13 cellular contexts compared by ENCODE assay signal in genomic region chr19:1181606-1182005, GRCh38. TPM values are rescaled to one million over a fixed set of nuclear protein-coding genes. Genes with fewer than 3 reads are reported as not detected.
DNase-seq lines count a peak whose midpoint lies in the region; ATAC-seq lines count a peak whose summit lies in the region.
"Had no signal": no experiment of that assay in that cellular context is flagged by ENCODE, and none has a peak within 500 bp of the region (broad histone marks: within the 10 kb centered on the region; RNA-seq: fewer than 3 reads in every experiment).

No MANE protein-coding gene starts in this region.

- no peak overlapping the region for H3K14ac ChIP-seq in neuronal stem cell (ENCODE audit: low read length)

- peak overlapping the region; percentile 73 for H4K91ac ChIP-seq in neuronal stem cell (ENCODE audit: low read depth, low read length, poor library complexity)

- no peaks in the 10 kb centered on the region for H4K20me1 ChIP-seq in BLaER1 treated with 17β-estradiol and CSF1 and Interleukin-3, amounts not matched to agents 10 nM and 100 nM

- H2BK15ac ChIP-seq in neuronal stem cell (ENCODE audit: low read length) = peak overlapping the region; percentile 88

- no peak overlapping the region for H2AFZ ChIP-seq in neuronal stem cell (ENCODE audit: low read length)

- peak overlapping the region; percentile 33 for H2AK5ac ChIP-seq in neuronal stem cell (ENCODE audit: low read depth, low read length)

- peak overlapping the region; percentile 43 for H2BK5ac ChIP-seq in neuronal stem cell (ENCODE audit: low read length)

- H3K79me1 ChIP-seq in neuronal stem cell (ENCODE audit: low read depth, low read length) = peaks cover 2% of the 10 kb centered on the region

- peak overlapping the region in 1 of 10 experiments; percentile 16; a peak in 2 of 20 replicates for H3K4me3 ChIP-seq in BLaER1 treated with 17β-estradiol and CSF1 and Interleukin-3, amounts not matched to agents 10 nM and 100 nM
- peak overlapping the region in 1 of 2 donors; percentile 17 for H3K4me3 ChIP-seq in esophagus (ENCODE audit: low read depth in 1 of 2, low read length in 2 of 2)
- H3K4me3 ChIP-seq in neuronal stem cell (ENCODE audit: low read length in 2 of 2) = no peak overlapping the region

- ATAC-seq in GM19463 (IDR thresholded peaks at IDR 0.05; ENCODE audit: unreplicated experiment) (no peak), HG02981 (IDR thresholded peaks at IDR 0.05; ENCODE audit: unreplicated experiment) (no peak)
- ATAC-seq: activated naive CD8-positive, alpha-beta T cell treated with anti-CD3 and anti-CD28 coated beads, Interleukin-2, amount 50 U/mL, for 24 hours; Right ventricle myocardium inferior had no signal

- H2BK12ac ChIP-seq in neuronal stem cell (ENCODE audit: low read length) = peak overlapping the region; percentile 8

- H3K9ac ChIP-seq in BLaER1 treated with 17β-estradiol and CSF1 and Interleukin-3, amounts not matched to agents 10 nM and 100 nM = peak overlapping the region in 9 of 11 experiments; percentile 4 to 74 (median 70); a peak in 12 of 22 replicates
- no peak overlapping the region for H3K9ac ChIP-seq in neuronal stem cell (ENCODE audit: low read depth, low read length, poor library complexity)

- H3K36me3 ChIP-seq in BLaER1 treated with 17β-estradiol and CSF1 and Interleukin-3, amounts not matched to agents 10 nM and 100 nM = no peaks in the 10 kb centered on the region
- H3K36me3 ChIP-seq in esophagus (ENCODE audit: control insufficient read depth in 2 of 2, insufficient read depth in 2 of 2, low read length in 1 of 2) (no peaks in the 10 kb centered on the region), neuronal stem cell (replicated peaks in 1 of 2; ENCODE audit: control insufficient read depth in 2 of 2, insufficient read depth in 2 of 2, low read length in 2 of 2) (no peaks in the 10 kb centered on the region)

- WGBS in esophagus, 2 donors = 47 to 51% methylated on average over 11 of the region's 11 CpGs
- no CpG with 5 or more reads among the region's 11 CpGs for WGBS in neuronal stem cell (ENCODE audit: extremely low coverage in 2 of 2, insufficient read length in 2 of 2, insufficient replicate concordance in 1 of 2), 2 donors

- H3K18ac ChIP-seq in neuronal stem cell (ENCODE audit: low read length) = peak overlapping the region; percentile 79

- H3K4ac ChIP-seq in neuronal stem cell (ENCODE audit: low read length) = no peak overlapping the region

- no peaks in the 10 kb centered on the region for H3K27me3 ChIP-seq in BLaER1 treated with 17β-estradiol and CSF1 and Interleukin-3, amounts not matched to agents 10 nM and 100 nM
- H3K27me3 ChIP-seq in esophagus (ENCODE audit: control insufficient read depth in 1 of 2, insufficient read depth in 2 of 2, low read length in 2 of 2) (no peaks in the 10 kb centered on the region), neuronal stem cell (ENCODE audit: control insufficient read depth in 3 of 3, insufficient read depth in 3 of 3, low read depth in 1 of 3, low read length in 3 of 3) (no peaks in the 10 kb centered on the region)

- H3K23ac ChIP-seq in neuronal stem cell (ENCODE audit: low read depth, low read length, poor library complexity) = no peak overlapping the region

- no peak overlapping the region for H4K8ac ChIP-seq in neuronal stem cell (ENCODE audit: low read depth, low read length)

- H3K4me2 ChIP-seq in BLaER1 treated with 17β-estradiol and CSF1 and Interleukin-3, amounts not matched to agents 10 nM and 100 nM = peak overlapping the region in 9 of 11 experiments; percentile 85 to 99 (median 97); a peak in 18 of 22 replicates
- no peak overlapping the region for H3K4me2 ChIP-seq in neuronal stem cell (ENCODE audit: insufficient read depth, low read length, poor library complexity, severe bottlenecking)

- DNase-seq in NCI-H526 treated with DMSO at 0.1 percent for 48 hours (lab: John Stamatoyannopoulos, UW) (peak; percentile 21), neuronal stem cell (ENCODE audit: low spot score) (no peak), NCI-H1417 treated with DMSO at 0.1 percent for 48 hours (lab: John Stamatoyannopoulos, UW) (no peak), RKO (ENCODE audit: low spot score) (no peak)
- DNase-seq: activated CD4-positive, alpha-beta T cell treated with anti-CD3 and anti-CD28 coated beads, Interleukin-2, amount 50 U/mL, for 48 hours; activated naive CD8-positive, alpha-beta T cell treated with anti-CD3 and anti-CD28 coated beads, Interleukin-2, amount 50 U/mL, for 24 hours; effector CD4-positive, alpha-beta T cell; Karpas-422 had no signal

- H3K4me1 ChIP-seq in BLaER1 treated with 17β-estradiol and CSF1 and Interleukin-3, amounts not matched to agents 10 nM and 100 nM = peaks cover 24 to 90% (median 70%) of the 10 kb centered on the region in 10 experiments
- H3K4me1 ChIP-seq in esophagus (ENCODE audit: control insufficient read depth in 2 of 2, insufficient read depth in 2 of 2, low read length in 1 of 2) (peaks cover 4 to 25% of the 10 kb centered on the region in 2 donors), neuronal stem cell (ENCODE audit: control insufficient read depth in 2 of 2, insufficient read depth in 1 of 2, low read depth in 1 of 2, low read length in 2 of 2) (peaks cover 3% of the 10 kb centered on the region in 2 donors)

- H3K9me3 ChIP-seq in BLaER1 treated with 17β-estradiol and CSF1 and Interleukin-3, amounts not matched to agents 10 nM and 100 nM (replicated peaks in 1 of 11) = no peaks in the 10 kb centered on the region
- H3K9me3 ChIP-seq in esophagus (ENCODE audit: control insufficient read depth in 2 of 2, insufficient read depth in 1 of 2, low read depth in 1 of 2, low read length in 1 of 2) = no peaks in the 10 kb centered on the region
- H3K9me3 ChIP-seq in neuronal stem cell (replicated peaks in 1 of 2; ENCODE audit: control insufficient read depth in 2 of 2, insufficient read depth in 1 of 2, low read depth in 1 of 2, low read length in 2 of 2) = no peaks in the 10 kb centered on the region

- peak overlapping the region in 10 of 11 experiments; percentile 25 to 86 (median 82); a peak in 19 of 22 replicates for H3K27ac ChIP-seq in BLaER1 treated with 17β-estradiol and CSF1 and Interleukin-3, amounts not matched to agents 10 nM and 100 nM
- H3K27ac ChIP-seq in esophagus (ENCODE audit: low read depth in 2 of 2, low read length in 1 of 2) (peak overlapping the region; percentile 96 to 97), neuronal stem cell (replicated peaks; ENCODE audit: low read length) (no peak overlapping the region)

- H2BK120ac ChIP-seq in neuronal stem cell (ENCODE audit: low read depth, low read length) = no peak overlapping the region

RNA-seq across cellular contexts. Expression of gene SBNO2, which starts 7.5 kb away (rescaled TPM):
- polyA plus RNA-seq in esophagus = 10 to 100 TPM; 43.1 to 56.5 TPM
- 13.3 TPM for polyA plus RNA-seq in neuronal stem cell (2013, experiment 1 of 2)
- polyA plus RNA-seq in neuronal stem cell (2013, experiment 2 of 2) = 13.9 TPM

RNA-seq across cellular contexts. Expression of gene STK11, which starts 24.0 kb away (rescaled TPM):
- polyA plus RNA-seq in esophagus = 10 to 100 TPM; 38.8 to 61.4 TPM
- 35.0 TPM for polyA plus RNA-seq in neuronal stem cell (2013, experiment 1 of 2)
- 34.0 TPM for polyA plus RNA-seq in neuronal stem cell (2013, experiment 2 of 2)

RNA-seq across cellular contexts. Expression of gene CBARP, which starts 56.2 kb away (rescaled TPM):
- polyA plus RNA-seq in esophagus = 1 to 10 TPM in 1 of 2 donors, under 1 TPM in 1; 0.95 to 1.3 TPM
- polyA plus RNA-seq in neuronal stem cell (2013, experiment 1 of 2) = 14.0 TPM
- polyA plus RNA-seq in neuronal stem cell (2013, experiment 2 of 2) = 12.8 TPM

RNA-seq across cellular contexts. Expression of gene ATP5F1D, which starts 59.9 kb away (rescaled TPM):
- 100 to 1,000 TPM; 234 to 289 TPM for polyA plus RNA-seq in esophagus
- 106 TPM for polyA plus RNA-seq in neuronal stem cell (2013, experiment 1 of 2)
- polyA plus RNA-seq in neuronal stem cell (2013, experiment 2 of 2) = 101 TPM
